In the genomic region with DNA sequence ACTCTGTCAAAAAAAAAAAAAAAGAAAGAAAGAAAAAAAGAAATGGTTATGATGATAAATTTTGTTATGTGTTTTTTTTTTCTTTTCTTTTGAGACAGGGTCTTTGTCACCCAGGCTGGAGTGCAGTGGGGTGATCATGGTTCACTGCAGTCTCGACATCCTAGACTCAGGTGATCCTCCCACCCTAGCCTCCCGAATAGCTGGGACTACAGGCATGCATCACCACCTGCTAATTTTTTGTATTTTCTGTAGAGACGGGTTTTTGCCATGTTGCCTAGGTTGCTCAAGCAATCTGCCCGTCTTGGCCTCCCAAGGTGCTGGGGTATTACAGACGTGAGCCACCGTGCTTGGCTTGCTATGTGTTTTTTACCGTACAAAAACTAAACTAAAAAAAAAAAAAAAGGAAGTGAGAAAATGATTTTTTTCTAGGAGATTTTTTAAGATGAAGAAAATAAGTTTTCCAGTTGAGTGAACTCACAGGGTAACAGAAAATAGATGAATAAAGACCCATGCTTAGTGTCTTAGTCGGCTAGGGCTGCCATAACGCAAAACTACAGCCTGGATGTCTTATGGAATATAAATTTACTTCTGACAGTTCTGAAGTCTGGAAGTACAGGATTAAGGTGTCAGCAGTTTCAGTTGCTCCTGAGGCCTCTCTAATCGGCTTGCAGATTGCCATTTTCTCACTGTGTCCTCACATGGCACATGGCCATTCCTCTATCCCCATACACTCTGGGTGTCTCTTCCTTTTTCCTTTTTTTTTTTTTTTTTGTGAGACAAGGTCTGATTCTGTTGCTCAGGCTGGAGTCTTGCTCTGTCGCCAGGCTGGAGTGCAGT, we compare ENCODE assay signal across 13 cellular contexts. TPM values are rescaled to one million over a fixed set of nuclear protein-coding genes. Genes with fewer than 3 reads are reported as not detected.
DNase-seq lines count a peak whose midpoint lies in the region; ATAC-seq and TF ChIP-seq lines count a peak whose summit lies in the region.
"Had no signal": no experiment of that assay in that cellular context is flagged by ENCODE, and none has a peak within 500 bp of the region (broad histone marks: within the 10 kb centered on the region; RNA-seq: fewer than 3 reads in every experiment).

No MANE protein-coding gene starts in this region.

- DNase-seq in GM12864 (ENCODE audit: low read depth) (peak; percentile 68), RPMI8226 (peak; percentile 83), dorsolateral prefrontal cortex (no peak), HEK293T (ENCODE audit: extremely low spot score) (no peak), NCI-H2107 treated with DMSO at 0.1 percent for 48 hours (lab: John Stamatoyannopoulos, UW; ENCODE audit: unreplicated experiment) (no peak)
- DNase-seq: erythroblast, NCI-H1694 treated with DMSO at 0.1 percent for 48 hours had no signal

- no peak overlapping the region for H3K27ac ChIP-seq in dorsolateral prefrontal cortex
- H3K27ac ChIP-seq: suprapubic skin had no signal

- TF ChIP-seq CTCF in GM12864 (IDR thresholded peaks at IDR 0.05; ENCODE audit: low read depth, low read length, missing control alignments) (no peak), dorsolateral prefrontal cortex (IDR thresholded peaks at IDR 0.05 in 54 of 56, conservative IDR thresholded peaks at IDR 0.05 in 2 of 56; ENCODE audit: low read depth in 1 of 56, partially characterized antibody in 56 of 56) (no peak)

- no peak overlapping the region; the same call in 1 of the 2 replicates for H3K4me3 ChIP-seq in GM12864 (ENCODE audit: low read depth, low read length)
- no peak overlapping the region for H3K4me3 ChIP-seq in dorsolateral prefrontal cortex
- H3K4me3 ChIP-seq: suprapubic skin had no signal

- ATAC-seq in GM19463 (IDR thresholded peaks at IDR 0.05; ENCODE audit: unreplicated experiment) (peak; percentile 72), HG03066 (IDR thresholded peaks at IDR 0.05; ENCODE audit: low read depth, unreplicated experiment) (peak; percentile 76), GM18858 (IDR thresholded peaks at IDR 0.05; ENCODE audit: unreplicated experiment) (no peak)

- CTCF ChIA-PET in HEK293T (lab: Yijun Ruan, JAX): interaction anchor here (0.8 kb wide), 1 partner anchor 88 kb away, joined by 6 read pairs; no protein-coding TSS in a partner anchor

- intact Hi-C loops in dorsolateral prefrontal cortex (cut with DNase I): no loop called here

- POLR2A ChIA-PET in HEK293T (lab: Yijun Ruan, JAX): interaction anchor here (3.5 kb wide), 1 partner anchor 15 kb away, joined by 13 read pairs; a partner anchor contains a TSS

- H3K27me3 ChIP-seq in dorsolateral prefrontal cortex: no peaks in the 10 kb centered on the region
- H3K27me3 ChIP-seq: suprapubic skin had no signal

TF ChIP-seq in HEK293T, 16 proteins besides CTCF, POLR2A, EP300 and RAD21:
- TF ChIP-seq CTBP1 (IDR thresholded peaks at IDR 0.05; ENCODE audit: borderline replicate concordance) (no peak), LEF1 (IDR thresholded peaks at IDR 0.05; ENCODE audit: borderline replicate concordance) (no peak), SUZ12 (IDR thresholded peaks at IDR 0.05) (no peak), FOXA1 (IDR thresholded peaks at IDR 0.05) (no peak), BHLHE40 (IDR thresholded peaks at IDR 0.05; ENCODE audit: borderline replicate concordance) (no peak), SP1 (IDR thresholded peaks at IDR 0.05) (no peak)

RNA-seq across cellular contexts. Expression of a gene that starts 13.2 kb away (rescaled TPM):
- total RNA-seq in dorsolateral prefrontal cortex: not detected
- total RNA-seq: neural crest cell, SK-MEL-5, suprapubic skin had no signal

RNA-seq across cellular contexts. Expression of a gene that starts 15.9 kb away (rescaled TPM):
- total RNA-seq in dorsolateral prefrontal cortex: 100 to 1,000 TPM in 119 of 120 experiments, 10 to 100 TPM in 1; 94.6 to 278 (median 154) TPM

RNA-seq across cellular contexts. Expression of a gene that starts 37.1 kb away (rescaled TPM):
- total RNA-seq in dorsolateral prefrontal cortex: 1 to 10 TPM in 2 of 120 experiments, under 1 TPM in 6, not detected in 112; 0.48 to 1.6 (median 0.78) TPM
- total RNA-seq: suprapubic skin had no signal

RNA-seq across cellular contexts. Expression of a gene that starts 42.0 kb away (rescaled TPM):
- 100 to 1,000 TPM in 76 of 120 experiments, 10 to 100 TPM in 44; 59.4 to 269 (median 110) TPM for total RNA-seq in dorsolateral prefrontal cortex

Comparison
In these comparisons a context has a peak if more than half of its experiments do, and no peak if none do; other contexts are left out.
1. DNase-seq: peak in GM12864 (single experiment) and RPMI8226 (single experiment); none in dorsolateral prefrontal cortex (0 of 10), HEK293T (single experiment) and NCI-H2107 treated with DMSO at 0.1 percent for 48 hours (single experiment).